8 cellular contexts compared by ENCODE assay signal in genomic region chr6:36839819-36840379, GRCh38. TPM values are rescaled to one million over a fixed set of nuclear protein-coding genes. Genes with fewer than 3 reads are reported as not detected.
DNase-seq lines count a peak whose midpoint lies in the region; ATAC-seq and TF ChIP-seq lines count a peak whose summit lies in the region.

No MANE protein-coding gene starts in this region.

- H3K9me3 Mint-ChIP-seq in progenitor cell of endocrine pancreas (ENCODE audit: low read depth), result no peaks in the 10 kb centered on the region

- H3K36me3 Mint-ChIP-seq in progenitor cell of endocrine pancreas (ENCODE audit: insufficient read depth), result no peaks in the 10 kb centered on the region

- no peak overlapping the region for H3K27ac Mint-ChIP-seq in progenitor cell of endocrine pancreas

- H3K27me3 Mint-ChIP-seq in progenitor cell of endocrine pancreas, result peaks cover 84% of the 10 kb centered on the region

- DNase-seq in GM10266 (ENCODE audit: extremely low spot score), result peak; percentile 68
- DNase-seq in NCI-H2171 treated with DMSO at 0.1 percent for 48 hours (lab: John Stamatoyannopoulos, UW), result peak; percentile 43
- DNase-seq in activated effector memory CD4-positive, alpha-beta T cell treated with anti-CD3 and anti-CD28 coated beads, Interleukin-2, amount 50 U/mL, for 16 hours, result peak; percentile 79
- peak in 39 of 42 donors; percentile 48 to 85 (median 70) for DNase-seq in head of caudate nucleus
- peak; percentile 52 for DNase-seq in progenitor cell of endocrine pancreas (ENCODE audit: low spot score, unreplicated experiment)
- no peak for DNase-seq in GM19238 (ENCODE audit: insufficient read length, low spot score)
- DNase-seq in RKO (ENCODE audit: low spot score), result no peak

- no peak for ATAC-seq in HG02678 (IDR thresholded peaks at IDR 0.05; ENCODE audit: unreplicated experiment)

- peak overlapping the region; percentile 62 for H3K4me3 Mint-ChIP-seq in progenitor cell of endocrine pancreas (ENCODE audit: low read depth)

- TF ChIP-seq CTCF in GM10266 (IDR thresholded peaks at IDR 0.05; ENCODE audit: control insufficient read depth, insufficient read depth, low read depth, missing control alignments), result no peak
- TF ChIP-seq CTCF in progenitor cell of endocrine pancreas (IDR thresholded peaks at IDR 0.05; ENCODE audit: unreplicated experiment), result peak; percentile 49

- intact Hi-C loops in head of caudate nucleus (cut with DNase I), result no loop called here

- H3K4me1 Mint-ChIP-seq in progenitor cell of endocrine pancreas (ENCODE audit: low read depth), result peaks cover 7% of the 10 kb centered on the region

RNA-seq across cellular contexts. Expression of gene CPNE5, which starts 0.7 kb away (rescaled TPM):
- 0.16 and 0.24 TPM in 2 replicates for total RNA-seq in progenitor cell of endocrine pancreas

RNA-seq across cellular contexts. Expression of gene PPIL1, which starts 34.7 kb away (rescaled TPM):
- 53.1 and 53.2 TPM in 2 replicates for total RNA-seq in progenitor cell of endocrine pancreas

RNA-seq across cellular contexts. Expression of gene C6orf89, which starts 45.9 kb away (rescaled TPM):
- total RNA-seq in progenitor cell of endocrine pancreas, result 29.9 and 31.7 TPM in 2 replicates

Comparison
In these comparisons a context has a peak if more than half of its experiments do, and no peak if none do; other contexts are left out.
1. DNase-seq: peak in GM10266 (single experiment), NCI-H2171 treated with DMSO at 0.1 percent for 48 hours (single experiment), activated effector memory CD4-positive, alpha-beta T cell treated with anti-CD3 and anti-CD28 coated beads, Interleukin-2, amount 50 U/mL, for 16 hours (single experiment), head of caudate nucleus (39 of 42) and progenitor cell of endocrine pancreas (single experiment); none in GM19238 (single experiment) and RKO (single experiment).